In genomic region chr14:22483863-22484593, GRCh38 we compare ENCODE assay signal across 12 cellular contexts.
DNase-seq lines count a peak whose midpoint lies in the region; ATAC-seq, FAIRE-seq and TF ChIP-seq lines count a peak whose summit lies in the region.
"Had no signal": no experiment of that assay in that cellular context is flagged by ENCODE, and none has a peak within 500 bp of the region (broad histone marks: within the 10 kb centered on the region; RNA-seq: fewer than 3 reads in every experiment).

No MANE protein-coding gene starts in this region.

- no peak overlapping the region for H3K9ac ChIP-seq in HepG2 (ENCODE audit: insufficient read depth, low read depth, low read length)

- H3K4me1 Mint-ChIP-seq in activated CD4-positive, alpha-beta memory T cell treated with anti-CD3 and anti-CD28 coated beads, Interleukin-2, amount 10 ng/mL, durations not matched to agents 7 days and 5 days, result peaks cover 11% of the 10 kb centered on the region

- intact Hi-C loops in HepG2 (cut with micrococcal nuclease; ENCODE audit: unreplicated experiment) (no loop called here), right lobe of liver (cut with DNase I) (no loop called here), lower lobe of right lung (cut with DNase I) (no loop called here)

- H2AFZ ChIP-seq in HepG2 (ENCODE audit: low read length), result no peak overlapping the region

- DNase-seq in HepG2 (ENCODE audit: low spot score), result no peak
- DNase-seq in right lobe of liver, result no peak
- DNase-seq in activated CD4-positive, alpha-beta memory T cell treated with anti-CD3 and anti-CD28 coated beads, Interleukin-2, amount 10 ng/mL, durations not matched to agents 7 days and 5 days, result no peak
- no peak for DNase-seq in lower lobe of right lung
- DNase-seq in upper lobe of left lung, result no peak
- DNase-seq in cerebellar nuclear complex (lab: John Stamatoyannopoulos, UW), result no peak
- DNase-seq in NCI-H2171 treated with DMSO at 0.1 percent for 48 hours (lab: John Stamatoyannopoulos, UW), result no peak
- DNase-seq: C1 segment of cervical spinal cord; central memory CD4-positive, alpha-beta T cell; PC-3 had no signal

- FAIRE-seq in HepG2 (lab: Jason Lieb, UNC), result no peak
- FAIRE-seq: frontal cortex had no signal

- H3K9me3 ChIP-seq in HepG2 (ENCODE audit: low read length) (no peaks in the 10 kb centered on the region), right lobe of liver (no peaks in the 10 kb centered on the region), lower lobe of right lung (no peaks in the 10 kb centered on the region), upper lobe of left lung (no peaks in the 10 kb centered on the region)

- H4K20me1 ChIP-seq in HepG2 (ENCODE audit: insufficient read depth, low read length), result no peaks in the 10 kb centered on the region

- TF ChIP-seq POLR2A in HepG2 (IDR thresholded peaks at IDR 0.05; ENCODE audit: insufficient read depth in 1 of 2, low read depth in 2 of 2, low read length in 2 of 2) (no peak), right lobe of liver (IDR thresholded peaks at IDR 0.05) (no peak), upper lobe of left lung (IDR thresholded peaks at IDR 0.05) (no peak)

- BruUV-seq in HepG2 (replicated peaks; lab: Mats Ljungman, UMichigan), result no TSS peak

- H3K4me3 ChIP-seq in HepG2 (replicated peaks in 1 of 3; ENCODE audit: insufficient read depth in 1 of 3, low read depth in 2 of 3, low read length in 3 of 3) (no peak overlapping the region), right lobe of liver (no peak overlapping the region), lower lobe of right lung (no peak overlapping the region), upper lobe of left lung (no peak overlapping the region)

- peaks cover 56% of the 10 kb centered on the region for H3K36me3 Mint-ChIP-seq in activated CD4-positive, alpha-beta memory T cell treated with anti-CD3 and anti-CD28 coated beads, Interleukin-2, amount 10 ng/mL, durations not matched to agents 7 days and 5 days (ENCODE audit: low read depth)

- in situ Hi-C loops in HepG2 (cut with HindIII; ENCODE audit: extremely low pct_ligation_motif_present, low pct_unique_long_range_greater_than_20kb), result no loop called here

- CTCF ChIA-PET in HepG2 (lab: Yijun Ruan, JAX; ENCODE audit: low intra/inter-chr PET ratio, low total read pairs), result no interaction called here
- CTCF ChIA-PET in activated CD4-positive, alpha-beta memory T cell treated with anti-CD3 and anti-CD28 coated beads, Interleukin-2, amount 10 ng/mL, durations not matched to agents 7 days and 5 days (lab: Charles Lee), result no interaction called here

- H3K4me3 Mint-ChIP-seq in activated CD4-positive, alpha-beta memory T cell treated with anti-CD3 and anti-CD28 coated beads, Interleukin-2, amount 10 ng/mL, durations not matched to agents 7 days and 5 days, result peak overlapping the region; percentile 80

- H3K36me3 ChIP-seq in HepG2 (replicated peaks in 1 of 2; ENCODE audit: control insufficient read depth in 1 of 2, insufficient read depth in 2 of 2, low read length in 2 of 2) (no peaks in the 10 kb centered on the region), right lobe of liver (no peaks in the 10 kb centered on the region), lower lobe of right lung (no peaks in the 10 kb centered on the region), upper lobe of left lung (no peaks in the 10 kb centered on the region)

- POLR2A ChIA-PET in HepG2 (lab: Yijun Ruan, JAX), result no interaction called here
- POLR2A ChIA-PET in activated CD4-positive, alpha-beta memory T cell treated with anti-CD3 and anti-CD28 coated beads, Interleukin-2, amount 10 ng/mL, durations not matched to agents 7 days and 5 days (lab: Charles Lee), result interaction anchor here (0.7 to 41.9 kb wide), 5 partner anchors 9 to 73 kb away, joined by 3 to 1110 read pairs (median 12); no protein-coding TSS in a partner anchor

- peak overlapping the region; percentile 85 for H3K27ac Mint-ChIP-seq in activated CD4-positive, alpha-beta memory T cell treated with anti-CD3 and anti-CD28 coated beads, Interleukin-2, amount 10 ng/mL, durations not matched to agents 7 days and 5 days

- H3K9me3 Mint-ChIP-seq in activated CD4-positive, alpha-beta memory T cell treated with anti-CD3 and anti-CD28 coated beads, Interleukin-2, amount 10 ng/mL, durations not matched to agents 7 days and 5 days, result no peaks in the 10 kb centered on the region

- TF ChIP-seq EP300 in HepG2 (IDR thresholded peaks at IDR 0.05; ENCODE audit: low read depth in 2 of 2, low read length in 2 of 2) (no peak), HepG2 (CRISPR knock-in tag; IDR thresholded peaks at IDR 0.05; ENCODE audit: borderline replicate concordance) (no peak), upper lobe of left lung (IDR thresholded peaks at IDR 0.05) (no peak)

- no peaks in the 10 kb centered on the region for H3K79me2 ChIP-seq in HepG2 (ENCODE audit: insufficient read depth, low read length)

- no peak for TF ChIP-seq CTCF in HepG2 (CRISPR knock-in tag; IDR thresholded peaks at IDR 0.05)
- no peak for TF ChIP-seq CTCF in right lobe of liver (IDR thresholded peaks at IDR 0.05)
- no peak for TF ChIP-seq CTCF in lower lobe of right lung (IDR thresholded peaks at IDR 0.05)
- TF ChIP-seq CTCF in upper lobe of left lung (IDR thresholded peaks at IDR 0.05), result no peak

- H3K4me2 ChIP-seq in HepG2 (ENCODE audit: low read depth, low read length), result no peak overlapping the region

- H3K27ac ChIP-seq in HepG2 (ENCODE audit: extremely low read length, insufficient read depth, low read length) (no peak overlapping the region), right lobe of liver (no peak overlapping the region), lower lobe of right lung (peak overlapping the region; percentile 14), upper lobe of left lung (no peak overlapping the region)

- H3K27me3 ChIP-seq in HepG2 (ENCODE audit: control insufficient read depth in 1 of 2, insufficient read depth in 2 of 2, low read length in 2 of 2) (peaks cover 0 to 37% of the 10 kb centered on the region in 2 experiments; a peak in 3 of 5 replicates), right lobe of liver (no peaks in the 10 kb centered on the region), lower lobe of right lung (ENCODE audit: low read depth) (peaks cover 5% of the 10 kb centered on the region), upper lobe of left lung (no peaks in the 10 kb centered on the region)

- no peak for TF ChIP-seq RAD21 in HepG2 (CRISPR knock-in tag; IDR thresholded peaks at IDR 0.05)

- 27% methylated on average over 10 of the region's 10 CpGs for WGBS in HepG2 (ENCODE audit: low lambda C conversion rate)
- 46% methylated on average over 6 of the region's 10 CpGs for WGBS in right lobe of liver (ENCODE audit: insufficient coverage, low coverage, low lambda C conversion rate, missing lambda C conversion rate)
- WGBS in upper lobe of left lung, 2 donors, result 66 to 68% methylated on average over 10 of the region's 10 CpGs

- no peaks in the 10 kb centered on the region for H3K4me1 ChIP-seq in HepG2 (ENCODE audit: insufficient read depth, low read length)
- no peaks in the 10 kb centered on the region for H3K4me1 ChIP-seq in right lobe of liver
- peaks cover 5% of the 10 kb centered on the region for H3K4me1 ChIP-seq in lower lobe of right lung
- no peaks in the 10 kb centered on the region for H3K4me1 ChIP-seq in upper lobe of left lung

- H3K27me3 Mint-ChIP-seq in activated CD4-positive, alpha-beta memory T cell treated with anti-CD3 and anti-CD28 coated beads, Interleukin-2, amount 10 ng/mL, durations not matched to agents 7 days and 5 days, result no peaks in the 10 kb centered on the region

- 0 out of 3 replicates have a peak, but pooled peaks have one; percentile 28 for ATAC-seq in HepG2
- ATAC-seq in right lobe of liver, result no peak
- no peak for ATAC-seq in lower lobe of right lung
- no peak for ATAC-seq in upper lobe of left lung (ENCODE audit: low FRiP score in 2 of 2)
- ATAC-seq in GM21447 (IDR thresholded peaks at IDR 0.05; ENCODE audit: unreplicated experiment), result no peak
- ATAC-seq: PC-3 had no signal

TF ChIP-seq in HepG2, 621 proteins besides CTCF, POLR2A, EP300 and RAD21:
- TF ChIP-seq TBX2 (CRISPR knock-in tag; IDR thresholded peaks at IDR 0.05; ENCODE audit: borderline replicate concordance) (0 out of 2 replicates have a peak, but pooled peaks have one; percentile 22), LCORL (IDR thresholded peaks at IDR 0.05) (no peak), LCORL (CRISPR knock-in tag; IDR thresholded peaks at IDR 0.05) (no peak), MXI1 (IDR thresholded peaks at IDR 0.05; ENCODE audit: borderline replicate concordance, low read depth, low read length) (no peak), ZNF670 (CRISPR knock-in tag; IDR thresholded peaks at IDR 0.05; ENCODE audit: borderline replicate concordance) (no peak)
